35 cellular contexts compared by ENCODE assay signal in genomic region chr12:88878295-88878694, GRCh38.
"Had no signal": no experiment of that assay in that cellular context is flagged by ENCODE, and none has a peak within 500 bp of the region (broad histone marks: within the 10 kb centered on the region; RNA-seq: fewer than 3 reads in every experiment).

No MANE protein-coding gene starts in this region.

- H3K9ac ChIP-seq: KMS-11 had no signal

- H3K9me3 ChIP-seq: MG63 had no signal

- H3K27me3 ChIP-seq: MG63 had no signal

- H3K36me3 ChIP-seq: MG63 had no signal

- H3K4me2 ChIP-seq: KMS-11 had no signal

- DNase-seq: Karpas-422, Kasumi-1, MG63, MM.1S, MV-4-11, NCI-H1048, NCI-H1092, NCI-H1092 treated with DMSO at 0.1 percent for 48 hours, NCI-H1105, NCI-H1105 treated with DMSO at 0.1 percent for 48 hours, NCI-H1417, NCI-H1417 treated with DMSO at 0.1 percent for 48 hours, NCI-H1436, NCI-H1436 treated with DMSO at 0.1 percent for 48 hours, NCI-H146, NCI-H1694, NCI-H1694 treated with DMSO at 0.1 percent for 48 hours, NCI-H187, NCI-H187 treated with DMSO at 0.1 percent for 48 hours, NCI-H1930, NCI-H2029, NCI-H2029 treated with DMSO at 0.1 percent for 48 hours, NCI-H2081, NCI-H2081 treated with DMSO at 0.1 percent for 48 hours, NCI-H2107, NCI-H2171, NCI-H2171 treated with DMSO at 0.1 percent for 48 hours, NCI-H2227 treated with DMSO at 0.1 percent for 48 hours, NCI-H226, NCI-H345, NCI-H446, NCI-H446 treated with DMSO at 0.1 percent for 48 hours, NCI-H510A, NCI-H510A treated with DMSO at 0.1 percent for 48 hours had no signal

- H3K27ac ChIP-seq: KMS-11 had no signal

- H3K4me3 ChIP-seq: MG63 had no signal
